In genomic region chrX:79413009-79413408, GRCh38 we compare ENCODE assay signal across 8 cellular contexts. TPM values are rescaled to one million over a fixed set of nuclear protein-coding genes. Genes with fewer than 3 reads are reported as not detected.
DNase-seq lines count a peak whose midpoint lies in the region; ATAC-seq, FAIRE-seq and TF ChIP-seq lines count a peak whose summit lies in the region.

No MANE protein-coding gene starts in this region.

- H3K4me3 Mint-ChIP-seq in activated CD4-positive, alpha-beta memory T cell treated with anti-CD3 and anti-CD28 coated beads, Interleukin-2, amount 10 ng/mL, durations not matched to agents 7 days and 5 days, result peak overlapping the region; percentile 67

- H3K27ac Mint-ChIP-seq in activated CD4-positive, alpha-beta memory T cell treated with anti-CD3 and anti-CD28 coated beads, Interleukin-2, amount 10 ng/mL, durations not matched to agents 7 days and 5 days, result no peak overlapping the region

- CTCF ChIA-PET in activated CD4-positive, alpha-beta memory T cell treated with anti-CD3 and anti-CD28 coated beads, Interleukin-2, amount 10 ng/mL, durations not matched to agents 7 days and 5 days (lab: Charles Lee), result interaction anchor here (0.6 to 2.3 kb wide), 11 partner anchors 45 to 332 kb away, joined by 3 to 7 read pairs (median 4); partner anchors contain the start of gene ITM2A

- peaks cover 29% of the 10 kb centered on the region for H3K4me1 Mint-ChIP-seq in activated CD4-positive, alpha-beta memory T cell treated with anti-CD3 and anti-CD28 coated beads, Interleukin-2, amount 10 ng/mL, durations not matched to agents 7 days and 5 days

- POLR2A ChIA-PET in activated CD4-positive, alpha-beta memory T cell treated with anti-CD3 and anti-CD28 coated beads, Interleukin-2, amount 10 ng/mL, durations not matched to agents 7 days and 5 days (lab: Charles Lee), result interaction anchor here (2.2 kb wide), 1 partner anchor 47 kb away, joined by 11 read pairs; the partner anchor contains the start of gene ITM2A

- H3K27ac ChIP-seq in ACC112 (ENCODE audit: low read depth, low read length), result no peak overlapping the region
- H3K27ac ChIP-seq in uterus, result peak overlapping the region in 1 of 2 donors; percentile 27

- H3K79me2 ChIP-seq in ACC112 (ENCODE audit: control insufficient read depth, insufficient read depth, low read length, unreplicated experiment), result no peaks in the 10 kb centered on the region

- H3K4me3 ChIP-seq in ACC112 (ENCODE audit: low read depth, low read length) (peak overlapping the region; percentile 62), uterus (peak overlapping the region in 1 of 2 donors; percentile 12)

- ATAC-seq in GM18909 (IDR thresholded peaks at IDR 0.05; ENCODE audit: poor library complexity, unreplicated experiment) (no peak), GM19023 (IDR thresholded peaks at IDR 0.05; ENCODE audit: unreplicated experiment) (no peak)

- H3K9me3 ChIP-seq in uterus, result no peaks in the 10 kb centered on the region

- H3K9me3 Mint-ChIP-seq in activated CD4-positive, alpha-beta memory T cell treated with anti-CD3 and anti-CD28 coated beads, Interleukin-2, amount 10 ng/mL, durations not matched to agents 7 days and 5 days, result no peaks in the 10 kb centered on the region

- TF ChIP-seq CTCF in uterus (IDR thresholded peaks at IDR 0.05), result peak in 3 of 4 experiments; percentile 13 to 29 (median 25)

- no peak overlapping the region for H2AFZ ChIP-seq in ACC112 (ENCODE audit: low read length, unreplicated experiment)

- no peaks in the 10 kb centered on the region for H3K27me3 Mint-ChIP-seq in activated CD4-positive, alpha-beta memory T cell treated with anti-CD3 and anti-CD28 coated beads, Interleukin-2, amount 10 ng/mL, durations not matched to agents 7 days and 5 days

- DNase-seq in GM18507 (ENCODE audit: extremely low spot score, insufficient read length, low read depth), result no peak
- DNase-seq in activated CD4-positive, alpha-beta memory T cell treated with anti-CD3 and anti-CD28 coated beads, Interleukin-2, amount 10 ng/mL, durations not matched to agents 7 days and 5 days, result no peak
- peak; percentile 7 for DNase-seq in iPS-NIHi11 (ENCODE audit: low spot score)
- no peak for DNase-seq in uterus
- no peak for DNase-seq in GM12892 (ENCODE audit: insufficient read length)

- H3K36me3 Mint-ChIP-seq in activated CD4-positive, alpha-beta memory T cell treated with anti-CD3 and anti-CD28 coated beads, Interleukin-2, amount 10 ng/mL, durations not matched to agents 7 days and 5 days (ENCODE audit: low read depth), result no peaks in the 10 kb centered on the region

- FAIRE-seq in GM18507 (lab: Jason Lieb, UNC) (peak; percentile 74), GM12892 (lab: Jason Lieb, UNC) (no peak)

- H3K4me1 ChIP-seq in ACC112 (ENCODE audit: control insufficient read depth, insufficient read depth, low read length, unreplicated experiment) (no peaks in the 10 kb centered on the region), uterus (no peaks in the 10 kb centered on the region)

- H3K36me3 ChIP-seq in ACC112 (ENCODE audit: insufficient read depth, low read length) (no peaks in the 10 kb centered on the region), uterus (no peaks in the 10 kb centered on the region)

- intact Hi-C loops in uterus (cut with DNase I; ENCODE audit: low total_unique reads), result no loop called here

- TF ChIP-seq POLR2A in uterus (IDR thresholded peaks at IDR 0.05) (no peak), GM12892 (IDR thresholded peaks at IDR 0.05; ENCODE audit: low read depth, low read length) (no peak)

- H3K27me3 ChIP-seq in ACC112 (ENCODE audit: insufficient read depth, low read length), result no peaks in the 10 kb centered on the region
- H3K27me3 ChIP-seq in uterus, result peaks cover 0 to 3% of the 10 kb centered on the region in 2 donors

RNA-seq across cellular contexts. Expression of gene ITM2A, which starts 45.9 kb away (rescaled TPM):
- total RNA-seq in activated CD4-positive, alpha-beta memory T cell treated with anti-CD3 and anti-CD28 coated beads, Interleukin-2, amount 10 ng/mL, durations not matched to agents 7 days and 5 days, result 100 to 1,000 TPM; 145 to 157 TPM
- total RNA-seq in uterus, result 100 to 1,000 TPM in 2 of 4 donors, 10 to 100 TPM in 2; 69.7 to 565 (median 94.4) TPM
- polyA plus RNA-seq in GM12892 (2012; ENCODE audit: missing spikeins), result 40.7 TPM
